In genomic region chr10:119221201-119221600, GRCh38 we compare ENCODE assay signal across 1 cellular context.
TF ChIP-seq lines count a peak whose summit lies in the region.

No MANE protein-coding gene starts in this region.

TF ChIP-seq in WTC11, 78 proteins besides CTCF, POLR2A, EP300 and RAD21 (continued from another document):
- TF ChIP-seq CDX4 (CRISPR knock-in tag; IDR thresholded peaks at IDR 0.05; ENCODE audit: borderline replicate concordance) (no peak), PREB (CRISPR knock-in tag; IDR thresholded peaks at IDR 0.05; ENCODE audit: borderline replicate concordance) (no peak), STAT6 (CRISPR knock-in tag; conservative IDR thresholded peaks at IDR 0.05; ENCODE audit: low read depth) (no peak), ZNF423 (CRISPR knock-in tag; IDR thresholded peaks at IDR 0.05) (no peak), ZBTB21 (CRISPR knock-in tag; IDR thresholded peaks at IDR 0.05; ENCODE audit: borderline replicate concordance) (no peak), TEAD1 (CRISPR knock-in tag; IDR thresholded peaks at IDR 0.05) (no peak), IRF2 (CRISPR knock-in tag; IDR thresholded peaks at IDR 0.05; ENCODE audit: borderline replicate concordance, low read depth) (no peak), ZNF263 (CRISPR knock-in tag; IDR thresholded peaks at IDR 0.05; ENCODE audit: low read depth) (no peak)
